1 cellular context compared by ENCODE assay signal in the genomic region with DNA sequence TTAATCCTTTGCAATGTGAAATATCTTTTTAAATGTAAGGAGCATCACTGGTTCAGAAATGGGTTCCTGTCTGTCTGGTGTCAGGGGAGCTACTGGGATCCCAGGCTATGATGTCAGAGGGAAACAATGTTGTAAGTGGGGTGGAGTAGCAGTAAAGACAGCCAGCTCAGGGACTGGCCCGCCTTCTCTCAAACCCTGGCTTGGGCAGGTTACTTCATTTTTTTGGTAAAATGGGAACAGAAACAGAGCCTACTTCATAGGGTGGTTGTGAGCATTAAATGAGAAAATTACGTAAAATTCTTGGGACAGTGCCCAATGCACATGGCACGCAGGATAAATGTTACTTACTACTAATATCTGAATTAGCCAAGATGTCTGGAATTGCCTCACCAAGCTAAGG.
TF ChIP-seq lines count a peak whose summit lies in the region.

No MANE protein-coding gene starts in this region.

TF ChIP-seq in GM23338, 12 proteins besides CTCF, POLR2A, EP300 and RAD21 (continued from another document):
- TF ChIP-seq, protein P1, sequence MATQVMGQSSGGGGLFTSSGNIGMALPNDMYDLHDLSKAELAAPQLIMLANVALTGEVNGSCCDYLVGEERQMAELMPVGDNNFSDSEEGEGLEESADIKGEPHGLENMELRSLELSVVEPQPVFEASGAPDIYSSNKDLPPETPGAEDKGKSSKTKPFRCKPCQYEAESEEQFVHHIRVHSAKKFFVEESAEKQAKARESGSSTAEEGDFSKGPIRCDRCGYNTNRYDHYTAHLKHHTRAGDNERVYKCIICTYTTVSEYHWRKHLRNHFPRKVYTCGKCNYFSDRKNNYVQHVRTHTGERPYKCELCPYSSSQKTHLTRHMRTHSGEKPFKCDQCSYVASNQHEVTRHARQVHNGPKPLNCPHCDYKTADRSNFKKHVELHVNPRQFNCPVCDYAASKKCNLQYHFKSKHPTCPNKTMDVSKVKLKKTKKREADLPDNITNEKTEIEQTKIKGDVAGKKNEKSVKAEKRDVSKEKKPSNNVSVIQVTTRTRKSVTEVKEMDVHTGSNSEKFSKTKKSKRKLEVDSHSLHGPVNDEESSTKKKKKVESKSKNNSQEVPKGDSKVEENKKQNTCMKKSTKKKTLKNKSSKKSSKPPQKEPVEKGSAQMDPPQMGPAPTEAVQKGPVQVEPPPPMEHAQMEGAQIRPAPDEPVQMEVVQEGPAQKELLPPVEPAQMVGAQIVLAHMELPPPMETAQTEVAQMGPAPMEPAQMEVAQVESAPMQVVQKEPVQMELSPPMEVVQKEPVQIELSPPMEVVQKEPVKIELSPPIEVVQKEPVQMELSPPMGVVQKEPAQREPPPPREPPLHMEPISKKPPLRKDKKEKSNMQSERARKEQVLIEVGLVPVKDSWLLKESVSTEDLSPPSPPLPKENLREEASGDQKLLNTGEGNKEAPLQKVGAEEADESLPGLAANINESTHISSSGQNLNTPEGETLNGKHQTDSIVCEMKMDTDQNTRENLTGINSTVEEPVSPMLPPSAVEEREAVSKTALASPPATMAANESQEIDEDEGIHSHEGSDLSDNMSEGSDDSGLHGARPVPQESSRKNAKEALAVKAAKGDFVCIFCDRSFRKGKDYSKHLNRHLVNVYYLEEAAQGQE (IDR thresholded peaks at IDR 0.05; ENCODE audit: unreplicated experiment): no peak
